ENCODE assay signal across 11 cellular contexts in genomic region chr2:30113617-30114293, GRCh38. TPM values are rescaled to one million over a fixed set of nuclear protein-coding genes. Genes with fewer than 3 reads are reported as not detected.
DNase-seq lines count a peak whose midpoint lies in the region; ATAC-seq and TF ChIP-seq lines count a peak whose summit lies in the region.
"Had no signal": no experiment of that assay in that cellular context is flagged by ENCODE, and none has a peak within 500 bp of the region (broad histone marks: within the 10 kb centered on the region; RNA-seq: fewer than 3 reads in every experiment).

No MANE protein-coding gene starts in this region.

- H3K27me3 ChIP-seq in AG04450 (ENCODE audit: control insufficient read depth, insufficient read depth, low read length), result peaks cover 2% of the 10 kb centered on the region
- no peaks in the 10 kb centered on the region for H3K27me3 ChIP-seq in MG63
- no peaks in the 10 kb centered on the region for H3K27me3 ChIP-seq in right lobe of liver
- H3K27me3 ChIP-seq in CD4-positive, alpha-beta T cell (ENCODE audit: control insufficient read depth, insufficient read depth, low read length), result no peaks in the 10 kb centered on the region
- no peaks in the 10 kb centered on the region for H3K27me3 ChIP-seq in naive thymus-derived CD4-positive, alpha-beta T cell (ENCODE audit: control insufficient read depth in 2 of 2, insufficient read depth in 2 of 2, low read length in 2 of 2)
- H3K27me3 ChIP-seq in H7 (ENCODE audit: control insufficient read depth, insufficient read depth, low read length), result no peaks in the 10 kb centered on the region; the same call in 1 of the 2 replicates
- H3K27me3 ChIP-seq: tibial nerve had no signal

- POLR2A ChIA-PET in AG04450 (lab: Yijun Ruan, JAX), result interaction anchor here (1.1 kb wide), 1 partner anchor 33 kb away, joined by 9 read pairs; the partner anchor contains the start of gene YPEL5
- POLR2A ChIA-PET in CD4-positive, alpha-beta T cell (lab: Charles Lee), result interaction anchor here (0.9 kb wide), 1 partner anchor 598 kb away, joined by 3 read pairs; no protein-coding TSS in a partner anchor
- POLR2A ChIA-PET in naive thymus-derived CD4-positive, alpha-beta T cell (lab: Charles Lee), result no interaction called here

- no peak for TF ChIP-seq POLR2A in right lobe of liver (IDR thresholded peaks at IDR 0.05)

- H3K4me3 ChIP-seq in AG04450 (ENCODE audit: low read depth, low read length), result no peak overlapping the region
- H3K4me3 ChIP-seq in MG63, result no peak overlapping the region
- H3K4me3 ChIP-seq in right lobe of liver, result no peak overlapping the region
- no peak overlapping the region for H3K4me3 ChIP-seq in naive thymus-derived CD4-positive, alpha-beta T cell (ENCODE audit: low read length)
- H3K4me3 ChIP-seq in H7 (ENCODE audit: insufficient read depth, low read depth, low read length), result no peak overlapping the region
- H3K4me3 ChIP-seq: tibial nerve had no signal

- H3K27ac ChIP-seq in AG04450 (ENCODE audit: low read depth, low read length) (peak overlapping the region; percentile 65), caudate nucleus (ENCODE audit: low read depth, low read length) (peak overlapping the region; percentile 8), right lobe of liver (no peak overlapping the region)
- no peak overlapping the region for H3K27ac ChIP-seq in CD4-positive, alpha-beta T cell (ENCODE audit: low read depth, low read length)
- no peak overlapping the region for H3K27ac ChIP-seq in naive thymus-derived CD4-positive, alpha-beta T cell (ENCODE audit: low read depth, low read length)
- H3K27ac ChIP-seq: tibial nerve had no signal

- DNase-seq in AG04450 (ENCODE audit: low read depth, low spot score) (peak; percentile 74), MG63 (peak; percentile 91), caudate nucleus (lab: John Stamatoyannopoulos, UW) (no peak), right lobe of liver (no peak), CD1c-positive myeloid dendritic cell (ENCODE audit: extremely low spot score) (no peak), H7 (no peak)
- DNase-seq in CD4-positive, alpha-beta T cell, result no peak
- no peak for DNase-seq in naive thymus-derived CD4-positive, alpha-beta T cell
- DNase-seq: CD4-positive, alpha-beta memory T cell had no signal

- no peak overlapping the region for H3K4me3 Mint-ChIP-seq in CD4-positive, alpha-beta T cell
- no peak overlapping the region for H3K4me3 Mint-ChIP-seq in naive thymus-derived CD4-positive, alpha-beta T cell
- H3K4me3 Mint-ChIP-seq: CD4-positive, alpha-beta memory T cell; memory B cell had no signal

- no peaks in the 10 kb centered on the region for H3K9me3 Mint-ChIP-seq in CD4-positive, alpha-beta T cell
- no peaks in the 10 kb centered on the region for H3K9me3 Mint-ChIP-seq in naive thymus-derived CD4-positive, alpha-beta T cell
- H3K9me3 Mint-ChIP-seq: CD4-positive, alpha-beta memory T cell; memory B cell had no signal

- TF ChIP-seq CTCF in AG04450 (IDR thresholded peaks at IDR 0.05; ENCODE audit: low read depth, low read length) (no peak), right lobe of liver (IDR thresholded peaks at IDR 0.05) (no peak)
- TF ChIP-seq CTCF in CD4-positive, alpha-beta T cell (IDR thresholded peaks at IDR 0.05), result no peak

- no peaks in the 10 kb centered on the region for H3K36me3 ChIP-seq in MG63
- no peaks in the 10 kb centered on the region for H3K36me3 ChIP-seq in right lobe of liver
- H3K36me3 ChIP-seq in naive thymus-derived CD4-positive, alpha-beta T cell (ENCODE audit: control insufficient read depth in 2 of 3, insufficient read depth in 3 of 3, low read length in 3 of 3), result no peaks in the 10 kb centered on the region
- no peaks in the 10 kb centered on the region for H3K36me3 ChIP-seq in H7 (replicated peaks; ENCODE audit: control insufficient read depth, insufficient read depth, low read length)
- H3K36me3 ChIP-seq: tibial nerve had no signal

- no peak overlapping the region for H3K27ac Mint-ChIP-seq in CD4-positive, alpha-beta T cell
- peak overlapping the region in 1 of 9 donors; percentile 32 for H3K27ac Mint-ChIP-seq in naive thymus-derived CD4-positive, alpha-beta T cell

- 52% methylated on average over 5 of the region's 5 CpGs for WGBS in right lobe of liver (ENCODE audit: insufficient coverage, low coverage, low lambda C conversion rate, missing lambda C conversion rate)

- CTCF ChIA-PET in AG04450 (lab: Charles Lee), result interaction anchor here (0.5 to 4.9 kb wide), 10 partner anchors 9 to 1210 kb away, joined by 3 to 16 read pairs (median 4); no protein-coding TSS in a partner anchor
- CTCF ChIA-PET in CD4-positive, alpha-beta T cell (lab: Charles Lee), result interaction anchor here (0.9 to 1.7 kb wide), 2 partner anchors 11 to 51 kb away, joined by 4 to 5 read pairs; no protein-coding TSS in a partner anchor
- CTCF ChIA-PET in naive thymus-derived CD4-positive, alpha-beta T cell (lab: Charles Lee), result interaction anchor here (0.7 to 0.9 kb wide), 3 partner anchors 23 to 578 kb away, joined by 3 read pairs; no protein-coding TSS in a partner anchor

- no peaks in the 10 kb centered on the region for H3K4me1 ChIP-seq in right lobe of liver
- H3K4me1 ChIP-seq in naive thymus-derived CD4-positive, alpha-beta T cell (ENCODE audit: control insufficient read depth in 2 of 2, insufficient read depth in 2 of 2, low read length in 2 of 2), result no peaks in the 10 kb centered on the region

- intact Hi-C loops in right lobe of liver (cut with DNase I), result no loop called here
- intact Hi-C loops in CD4-positive, alpha-beta T cell (cut with DNase I, micrococcal nuclease), result loop anchor here (2.0 kb wide), 1 partner anchor 23 kb away; no protein-coding TSS in a partner anchor
- intact Hi-C loops in naive thymus-derived CD4-positive, alpha-beta T cell (cut with micrococcal nuclease), result no loop called here

- peaks cover 3% of the 10 kb centered on the region for H3K27me3 Mint-ChIP-seq in CD4-positive, alpha-beta T cell
- H3K27me3 Mint-ChIP-seq in naive thymus-derived CD4-positive, alpha-beta T cell, result peaks cover 0 to 9% (median 0%) of the 10 kb centered on the region in 5 donors

- H3K4me1 Mint-ChIP-seq in CD4-positive, alpha-beta T cell (ENCODE audit: low read depth), result peaks cover 5% of the 10 kb centered on the region
- peaks cover 0 to 5% (median 5%) of the 10 kb centered on the region in 7 donors for H3K4me1 Mint-ChIP-seq in naive thymus-derived CD4-positive, alpha-beta T cell

- no peaks in the 10 kb centered on the region for H3K36me3 Mint-ChIP-seq in CD4-positive, alpha-beta T cell (ENCODE audit: low read depth)
- peaks cover 0 to 4% (median 0%) of the 10 kb centered on the region in 5 donors for H3K36me3 Mint-ChIP-seq in naive thymus-derived CD4-positive, alpha-beta T cell
- H3K36me3 Mint-ChIP-seq: CD4-positive, alpha-beta memory T cell; memory B cell had no signal

- H3K9me3 ChIP-seq in AG04450 (ENCODE audit: control insufficient read depth, insufficient read depth, low read length), result no peaks in the 10 kb centered on the region; the same call in 1 of the 2 replicates
- H3K9me3 ChIP-seq in MG63, result no peaks in the 10 kb centered on the region
- H3K9me3 ChIP-seq in right lobe of liver, result no peaks in the 10 kb centered on the region
- H3K9me3 ChIP-seq in CD4-positive, alpha-beta T cell (ENCODE audit: control insufficient read depth, low read length), result no peaks in the 10 kb centered on the region
- no peaks in the 10 kb centered on the region for H3K9me3 ChIP-seq in naive thymus-derived CD4-positive, alpha-beta T cell (ENCODE audit: control insufficient read depth in 2 of 3, low read length in 3 of 3)
- H3K9me3 ChIP-seq: tibial nerve had no signal

- peak; percentile 47 to 58 (median 56) for ATAC-seq in right lobe of liver
- no peak for ATAC-seq in CD4-positive, alpha-beta T cell (ENCODE audit: poor library complexity)
- no peak for ATAC-seq in naive thymus-derived CD4-positive, alpha-beta T cell

RNA-seq across cellular contexts. Expression of gene YPEL5, which starts 33.1 kb away (rescaled TPM):
- 112 and 116 TPM in 2 replicates for polyA plus RNA-seq in AG04450 (2011; rRNA removed)
- 77.8 and 80.8 TPM in 2 replicates for polyA minus RNA-seq in AG04450 (2011; rRNA and poly(A)+ RNA removed)
- 37.7 and 75.2 TPM in 2 replicates for total RNA-seq in MG63 (2014; rRNA removed; shearing (Covaris generic); ENCODE audit: low replicate concordance)
- 10 to 100 TPM; 22.7 to 49.2 (median 39.6) TPM for total RNA-seq in right lobe of liver
- 100 to 1,000 TPM; 932 to 972 TPM for total RNA-seq in CD4-positive, alpha-beta T cell
- total RNA-seq in naive thymus-derived CD4-positive, alpha-beta T cell, result 1,000 to 10,000 TPM in 1 of 5 experiments, 100 to 1,000 TPM in 1, 10 to 100 TPM in 3; 30.9 to 1,022 (median 98.3) TPM
- 100 to 1,000 TPM in 1 of 2 donors, 10 to 100 TPM in 1; 86.3 to 129 TPM for polyA plus RNA-seq in naive thymus-derived CD4-positive, alpha-beta T cell
- 28.7 and 30.1 TPM in 2 replicates for total RNA-seq in H7 (2014; rRNA removed; shearing (Covaris generic))

Comparison
In these comparisons a context has a peak if more than half of its experiments do, and no peak if none do; other contexts are left out.
1. DNase-seq: peak in AG04450 (single experiment) and MG63 (single experiment); none in caudate nucleus (0 of 61), right lobe of liver (0 of 3), CD4-positive, alpha-beta T cell (0 of 10), CD1c-positive myeloid dendritic cell (single experiment), naive thymus-derived CD4-positive, alpha-beta T cell (0 of 9) and H7 (single experiment).
2. H3K27ac ChIP-seq: peak in AG04450 (single experiment) and caudate nucleus (single experiment); none in right lobe of liver (0 of 3), CD4-positive, alpha-beta T cell (single experiment) and naive thymus-derived CD4-positive, alpha-beta T cell (single experiment).
3. ATAC-seq: peak in right lobe of liver (4 of 4); none in CD4-positive, alpha-beta T cell (single experiment) and naive thymus-derived CD4-positive, alpha-beta T cell (single experiment).
4. intact Hi-C loops: an anchor here in CD4-positive, alpha-beta T cell (2.0 kb wide); none called in right lobe of liver and naive thymus-derived CD4-positive, alpha-beta T cell.